ENCODE assay signal across 8 cellular contexts in the genomic region with DNA sequence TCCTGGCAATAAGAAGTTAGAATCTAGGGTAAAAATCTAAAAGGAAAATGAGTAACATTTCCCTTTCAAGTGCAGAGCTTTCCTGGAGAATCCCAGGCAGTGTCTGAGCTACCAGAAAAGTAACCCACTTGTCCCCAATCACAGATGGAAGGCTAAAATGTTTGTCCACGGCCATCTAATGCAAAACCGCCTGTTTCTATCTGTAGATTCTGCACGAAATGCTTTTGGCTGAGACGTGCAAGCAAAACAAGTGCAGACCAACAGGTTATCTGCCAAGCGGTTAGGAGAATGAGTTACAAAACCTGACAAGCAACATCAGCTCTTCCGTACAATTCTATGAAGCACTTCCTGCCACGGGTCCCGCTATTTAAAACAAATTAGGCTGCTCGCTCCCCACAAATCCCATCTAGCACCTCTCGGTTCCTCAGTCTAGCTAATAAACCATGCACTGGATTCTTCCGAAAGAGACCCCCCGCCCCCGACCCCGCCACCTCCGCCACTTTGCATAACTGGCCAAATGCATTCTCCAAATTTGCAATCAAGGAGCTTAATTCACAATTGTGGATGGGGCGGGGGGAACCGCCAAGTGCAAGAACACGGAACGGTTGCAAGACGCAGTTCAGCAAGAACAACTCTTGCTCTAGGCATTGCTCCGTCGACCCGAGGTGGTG. TPM values are rescaled to one million over a fixed set of nuclear protein-coding genes. Genes with fewer than 3 reads are reported as not detected.
DNase-seq lines count a peak whose midpoint lies in the region; ATAC-seq, FAIRE-seq and TF ChIP-seq lines count a peak whose summit lies in the region.

No MANE protein-coding gene starts in this region.

- H3K9me2 ChIP-seq in Loucy (replicated peaks; ENCODE audit: low read depth, low read length): no peaks in the 10 kb centered on the region

- no peak overlapping the region for H3K23ac ChIP-seq in trophoblast cell (ENCODE audit: low read length)

- WGBS in trophoblast cell (ENCODE audit: extremely low coverage, insufficient coverage, insufficient read length): no CpG with 5 or more reads among the region's 23 CpGs

- H3K79me1 ChIP-seq in trophoblast cell (ENCODE audit: low read length): peaks cover 10% of the 10 kb centered on the region

- no peak for FAIRE-seq in frontal cortex (lab: Jason Lieb, UNC)

- no peaks in the 10 kb centered on the region for H3K27me3 ChIP-seq in Loucy (ENCODE audit: insufficient read depth, low read length, poor library complexity, severe bottlenecking)
- no peaks in the 10 kb centered on the region for H3K27me3 ChIP-seq in trophoblast cell (ENCODE audit: insufficient read depth, low read length)

- H2AK5ac ChIP-seq in trophoblast cell (ENCODE audit: low read length): no peak overlapping the region

- peak overlapping the region; percentile 93 for H3K4me3 Mint-ChIP-seq in activated CD4-positive, alpha-beta memory T cell treated with anti-CD3 and anti-CD28 coated beads for 36 hours

- no peak overlapping the region for H2BK12ac ChIP-seq in trophoblast cell (ENCODE audit: low read length)

- no peak overlapping the region for H3K27ac ChIP-seq in trophoblast cell (ENCODE audit: low read depth, low read length)

- H3K36me3 ChIP-seq in ES-I3 (ENCODE audit: insufficient read depth, low read length) (no peaks in the 10 kb centered on the region), Loucy (ENCODE audit: insufficient read depth, low read length) (no peaks in the 10 kb centered on the region), trophoblast cell (ENCODE audit: control insufficient read depth in 1 of 2, insufficient read depth in 2 of 2, low read length in 2 of 2) (peaks cover 0 to 2% of the 10 kb centered on the region in 2 experiments)

- H3K9me3 ChIP-seq in ES-I3 (ENCODE audit: control insufficient read depth, insufficient read depth, low read length) (no peaks in the 10 kb centered on the region), Loucy (ENCODE audit: insufficient read depth, low read depth, low read length) (no peaks in the 10 kb centered on the region), trophoblast cell (ENCODE audit: insufficient read depth, low read depth, low read length) (no peaks in the 10 kb centered on the region)

- peak overlapping the region; percentile 57 for H3K18ac ChIP-seq in trophoblast cell (ENCODE audit: low read length)

- H4K91ac ChIP-seq in trophoblast cell (ENCODE audit: low read depth, low read length): no peak overlapping the region

- H2BK5ac ChIP-seq in trophoblast cell (ENCODE audit: low read depth, low read length, poor library complexity): no peak overlapping the region

- H2BK120ac ChIP-seq in trophoblast cell (ENCODE audit: insufficient read depth, low read length, poor library complexity): no peak overlapping the region

- H4K20me1 ChIP-seq in Loucy (ENCODE audit: insufficient read depth, low read length, poor library complexity, severe bottlenecking): peaks cover 56% of the 10 kb centered on the region

- H3F3A ChIP-seq in Loucy (ENCODE audit: low read depth): no peaks in the 10 kb centered on the region

- peak; percentile 50 for DNase-seq in activated CD4-positive, alpha-beta memory T cell treated with anti-CD3 and anti-CD28 coated beads for 36 hours
- DNase-seq in fibroblast of pulmonary artery (ENCODE audit: low read depth) (peak; percentile 60), trophoblast cell (peak in 1 of 2 donors; percentile 44), frontal cortex (ENCODE audit: low spot score in 2 of 2) (no peak)

- H4K12ac ChIP-seq in trophoblast cell (ENCODE audit: low read depth, low read length): no peak overlapping the region

- no peak overlapping the region for H3K14ac ChIP-seq in trophoblast cell (ENCODE audit: low read length)

- intact Hi-C loops in activated CD4-positive, alpha-beta memory T cell treated with anti-CD3 and anti-CD28 coated beads for 36 hours (cut with micrococcal nuclease): loop anchor here (1.0 to 5.0 kb wide), 6 partner anchors 8 to 200 kb away; a partner anchor contains a TSS

- POLR2A ChIA-PET in activated CD4-positive, alpha-beta memory T cell treated with anti-CD3 and anti-CD28 coated beads for 36 hours (lab: Charles Lee): interaction anchor here (0.8 to 4.4 kb wide), 9 partner anchors 10 to 46 kb away, joined by 3 to 49 read pairs (median 5); no protein-coding TSS in a partner anchor

- H3K4me3 ChIP-seq in Loucy (ENCODE audit: low read length, poor library complexity, severe bottlenecking): peak overlapping the region; percentile 86
- H3K4me3 ChIP-seq in fibroblast of pulmonary artery (replicated peaks; ENCODE audit: low read depth, low read length): peak overlapping the region; percentile 88
- peak overlapping the region; percentile 97 for H3K4me3 ChIP-seq in trophoblast cell (ENCODE audit: low read depth, low read length)

- H3K9me3 Mint-ChIP-seq in activated CD4-positive, alpha-beta memory T cell treated with anti-CD3 and anti-CD28 coated beads for 36 hours: no peaks in the 10 kb centered on the region

- H2AFZ ChIP-seq in Loucy (ENCODE audit: low read length) (no peak overlapping the region), trophoblast cell (ENCODE audit: insufficient read depth, low read length, poor library complexity) (no peak overlapping the region)

- H3K27ac Mint-ChIP-seq in activated CD4-positive, alpha-beta memory T cell treated with anti-CD3 and anti-CD28 coated beads for 36 hours: peak overlapping the region; percentile 95

- H3K4me1 Mint-ChIP-seq in activated CD4-positive, alpha-beta memory T cell treated with anti-CD3 and anti-CD28 coated beads for 36 hours (ENCODE audit: low read depth): peaks cover 54% of the 10 kb centered on the region

- CTCF ChIA-PET in activated CD4-positive, alpha-beta memory T cell treated with anti-CD3 and anti-CD28 coated beads for 36 hours (lab: Charles Lee): interaction anchor here (1.0 to 4.1 kb wide), 11 partner anchors 10 to 175 kb away, joined by 3 to 20 read pairs (median 4); no protein-coding TSS in a partner anchor

- H3K4ac ChIP-seq in trophoblast cell (ENCODE audit: low read depth, low read length): peak overlapping the region; percentile 24

- H3K79me2 ChIP-seq in Loucy (ENCODE audit: insufficient read depth, low read length) (peaks cover 79% of the 10 kb centered on the region), trophoblast cell (ENCODE audit: control insufficient read depth, insufficient read depth, low read length, poor library complexity) (peaks cover 13% of the 10 kb centered on the region)

- H3K4me1 ChIP-seq in ES-I3 (ENCODE audit: insufficient read depth, low read length): peaks cover 7% of the 10 kb centered on the region; the same call in 1 of the 2 replicates
- H3K4me1 ChIP-seq in Loucy (ENCODE audit: insufficient read depth, low read length, poor library complexity, severe bottlenecking): peaks cover 52% of the 10 kb centered on the region
- peaks cover 0 to 5% of the 10 kb centered on the region in 2 experiments for H3K4me1 ChIP-seq in trophoblast cell (ENCODE audit: control insufficient read depth in 1 of 2, insufficient read depth in 2 of 2, low read length in 2 of 2)

- peaks cover 17% of the 10 kb centered on the region for H3K36me3 Mint-ChIP-seq in activated CD4-positive, alpha-beta memory T cell treated with anti-CD3 and anti-CD28 coated beads for 36 hours

- ATAC-seq in GM21529 (IDR thresholded peaks at IDR 0.05; ENCODE audit: unreplicated experiment) (peak; percentile 28), HG02938 (IDR thresholded peaks at IDR 0.05; ENCODE audit: unreplicated experiment) (no peak)

- H4K8ac ChIP-seq in trophoblast cell (ENCODE audit: low read depth, low read length): no peak overlapping the region

- peak overlapping the region; percentile 97 for H3K4me2 ChIP-seq in Loucy (ENCODE audit: low read depth, low read length, poor library complexity, severe bottlenecking)
- peak overlapping the region; percentile 96 for H3K4me2 ChIP-seq in trophoblast cell (ENCODE audit: low read length)

- no peaks in the 10 kb centered on the region for H3K27me3 Mint-ChIP-seq in activated CD4-positive, alpha-beta memory T cell treated with anti-CD3 and anti-CD28 coated beads for 36 hours

- TF ChIP-seq CTCF in Loucy (conservative IDR thresholded peaks at IDR 0.05; ENCODE audit: low read length): no peak
- no peak for TF ChIP-seq CTCF in fibroblast of pulmonary artery (IDR thresholded peaks at IDR 0.05; ENCODE audit: low read length, missing control alignments)

- peak overlapping the region; percentile 83 for H3K9ac ChIP-seq in ES-I3 (ENCODE audit: low read depth, low read length)
- peak overlapping the region; percentile 91 for H3K9ac ChIP-seq in Loucy (ENCODE audit: low read depth, low read length, poor library complexity, severe bottlenecking)
- peak overlapping the region; percentile 35 for H3K9ac ChIP-seq in trophoblast cell (ENCODE audit: low read length)

RNA-seq across cellular contexts. Expression of a gene that starts 1.4 kb away (rescaled TPM):
- total RNA-seq in activated CD4-positive, alpha-beta memory T cell treated with anti-CD3 and anti-CD28 coated beads for 36 hours: 100 to 1,000 TPM; 112 to 121 TPM
- polyA plus RNA-seq in trophoblast cell (2013): 73.6 and 77.0 TPM in 2 replicates
- total RNA-seq in frontal cortex: 50.5 TPM

Comparison
In these comparisons a context has a peak if more than half of its experiments do, and no peak if none do; other contexts are left out.
1. H3K9ac ChIP-seq: peak in every context shown above with its lines; median percentile 91 in Loucy; 83 in ES-I3; 35 in trophoblast cell.
2. DNase-seq: peak in activated CD4-positive, alpha-beta memory T cell treated with anti-CD3 and anti-CD28 coated beads for 36 hours (single experiment) and fibroblast of pulmonary artery (single experiment); none in frontal cortex (0 of 2).
3. Peak in every context shown above with its lines, with median percentiles within 50 percentile points of each other: H3K4me3 ChIP-seq.